13 cellular contexts compared by ENCODE assay signal in the genomic region with DNA sequence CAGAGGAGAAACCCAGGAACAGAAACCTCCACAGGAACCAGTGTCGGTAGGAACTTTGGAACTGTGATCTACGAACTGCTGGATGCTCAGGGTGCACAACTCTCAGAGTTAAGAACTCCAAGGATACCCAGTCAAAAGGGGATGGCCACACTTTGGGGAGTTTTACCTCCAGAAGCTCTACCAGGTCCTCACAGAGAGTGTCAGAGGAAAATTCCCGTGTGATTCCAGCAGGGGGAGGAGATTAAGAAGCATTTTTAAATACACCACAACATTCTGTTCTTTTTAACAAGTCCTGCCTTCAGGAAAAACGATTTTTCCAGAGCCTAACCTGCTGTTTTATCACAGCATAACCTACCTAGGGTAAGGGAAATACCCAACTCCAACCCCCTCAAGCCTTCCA.
DNase-seq lines count a peak whose midpoint lies in the region; ATAC-seq, FAIRE-seq and TF ChIP-seq lines count a peak whose summit lies in the region.
"Had no signal": no experiment of that assay in that cellular context is flagged by ENCODE, and none has a peak within 500 bp of the region (broad histone marks: within the 10 kb centered on the region; RNA-seq: fewer than 3 reads in every experiment).

No MANE protein-coding gene starts in this region.

- H3K27ac ChIP-seq in astrocyte (ENCODE audit: low read depth, low read length): no peak overlapping the region
- no peak overlapping the region for H3K27ac ChIP-seq in CD4-positive, alpha-beta memory T cell (ENCODE audit: low read depth, low read length)

- H4K20me1 ChIP-seq in astrocyte (ENCODE audit: insufficient read depth, low read length): no peaks in the 10 kb centered on the region

- FAIRE-seq in astrocyte (lab: Jason Lieb, UNC): no peak
- FAIRE-seq: colon had no signal

- no peak overlapping the region for H3K4me3 Mint-ChIP-seq in astrocyte (ENCODE audit: unreplicated experiment)
- no peak overlapping the region for H3K4me3 Mint-ChIP-seq in CD4-positive, alpha-beta memory T cell
- H3K4me3 Mint-ChIP-seq: naive thymus-derived CD8-positive, alpha-beta T cell had no signal

- POLR2A ChIA-PET in HEK293T (lab: Yijun Ruan, JAX): no interaction called here
- POLR2A ChIA-PET in CD4-positive, alpha-beta memory T cell (lab: Charles Lee; ENCODE audit: partially characterized antibody): no interaction called here

- H3K27me3 Mint-ChIP-seq in astrocyte (ENCODE audit: low read depth, unreplicated experiment): no peaks in the 10 kb centered on the region
- H3K27me3 Mint-ChIP-seq in CD4-positive, alpha-beta memory T cell: no peaks in the 10 kb centered on the region

- no peaks in the 10 kb centered on the region for H3K79me2 ChIP-seq in astrocyte (ENCODE audit: insufficient read depth, low read length)

- no peaks in the 10 kb centered on the region for H3K4me1 Mint-ChIP-seq in astrocyte (ENCODE audit: low read depth, unreplicated experiment)
- no peaks in the 10 kb centered on the region for H3K4me1 Mint-ChIP-seq in CD4-positive, alpha-beta memory T cell
- H3K4me1 Mint-ChIP-seq: naive thymus-derived CD8-positive, alpha-beta T cell had no signal

- H3K4me3 ChIP-seq in astrocyte (ENCODE audit: insufficient read depth, low read depth, low read length): no peak overlapping the region
- H3K4me3 ChIP-seq in CD4-positive, alpha-beta memory T cell (ENCODE audit: low read length in 2 of 2): no peak overlapping the region
- H3K4me3 ChIP-seq: MG63 had no signal

- no peak for ATAC-seq in HG02840 (IDR thresholded peaks at IDR 0.05; ENCODE audit: low FRiP score, unreplicated experiment)
- ATAC-seq: naive thymus-derived CD8-positive, alpha-beta T cell had no signal

- no peak overlapping the region for H3K9ac ChIP-seq in astrocyte (ENCODE audit: low read length)

- CTCF ChIA-PET in HEK293T (lab: Yijun Ruan, JAX): interaction anchor here (1.0 to 1.3 kb wide), 3 partner anchors 10 to 361 kb away, joined by 3 to 4 read pairs (median 4); no protein-coding TSS in a partner anchor
- CTCF ChIA-PET in CD4-positive, alpha-beta memory T cell (lab: Charles Lee; ENCODE audit: partially characterized antibody): no interaction called here

- TF ChIP-seq CTCF in astrocyte (IDR thresholded peaks at IDR 0.05; ENCODE audit: insufficient read depth, low read depth, low read length): peak; percentile 24

- H3K4me2 ChIP-seq in astrocyte (ENCODE audit: low read length): no peak overlapping the region

- intact Hi-C loops in CD4-positive, alpha-beta memory T cell (cut with micrococcal nuclease): no loop called here

- H3K9me3 ChIP-seq in astrocyte (ENCODE audit: insufficient read depth, low read depth, low read length): no peaks in the 10 kb centered on the region
- no peaks in the 10 kb centered on the region for H3K9me3 ChIP-seq in CD4-positive, alpha-beta memory T cell (ENCODE audit: control insufficient read depth in 1 of 2, low read length in 2 of 2)
- H3K9me3 ChIP-seq: MG63 had no signal

- H2AFZ ChIP-seq in astrocyte (ENCODE audit: low read depth, low read length): no peak overlapping the region

- H3K9me3 Mint-ChIP-seq in astrocyte (ENCODE audit: unreplicated experiment): peaks cover 4% of the 10 kb centered on the region
- peaks cover 0 to 17% (median 7%) of the 10 kb centered on the region in 8 donors for H3K9me3 Mint-ChIP-seq in CD4-positive, alpha-beta memory T cell

- no peaks in the 10 kb centered on the region for H3K36me3 ChIP-seq in astrocyte (ENCODE audit: insufficient read depth, low read length)
- no peaks in the 10 kb centered on the region for H3K36me3 ChIP-seq in CD4-positive, alpha-beta memory T cell (ENCODE audit: insufficient read depth, low read length)
- H3K36me3 ChIP-seq: MG63 had no signal

- H3K27ac Mint-ChIP-seq in astrocyte (ENCODE audit: unreplicated experiment): no peak overlapping the region
- H3K27ac Mint-ChIP-seq in CD4-positive, alpha-beta memory T cell: no peak overlapping the region
- H3K27ac Mint-ChIP-seq: naive thymus-derived CD8-positive, alpha-beta T cell had no signal

- peaks cover 3% of the 10 kb centered on the region for H3K36me3 Mint-ChIP-seq in astrocyte (ENCODE audit: low read depth, unreplicated experiment)
- H3K36me3 Mint-ChIP-seq in CD4-positive, alpha-beta memory T cell: no peaks in the 10 kb centered on the region
- H3K36me3 Mint-ChIP-seq: naive thymus-derived CD8-positive, alpha-beta T cell had no signal

- DNase-seq in AG08396 (ENCODE audit: low spot score): peak; percentile 2
- peak; percentile 20 for DNase-seq in HEK293T (ENCODE audit: extremely low spot score)
- no peak for DNase-seq in astrocyte (ENCODE audit: low read depth)
- peak; percentile 4 for DNase-seq in kidney glomerular epithelial cell (lab: John Stamatoyannopoulos, UW)
- no peak for DNase-seq in NCI-H1092 treated with DMSO at 0.1 percent for 48 hours (lab: John Stamatoyannopoulos, UW)
- no peak for DNase-seq in CD4-positive, alpha-beta memory T cell
- no peak for DNase-seq in NCI-H1930 (lab: John Stamatoyannopoulos, UW)
- DNase-seq: DMS153; MG63; naive thymus-derived CD8-positive, alpha-beta T cell; NK-92 treated with Interleukin-12 subunit alpha and Interleukin-12 subunit beta, amount 100 ng/mL, for 24 hours had no signal

- H3K27me3 ChIP-seq in astrocyte (ENCODE audit: insufficient read depth, low read length): no peaks in the 10 kb centered on the region
- H3K27me3 ChIP-seq in CD4-positive, alpha-beta memory T cell (ENCODE audit: insufficient read depth, low read length): no peaks in the 10 kb centered on the region
- H3K27me3 ChIP-seq: MG63 had no signal

- H3K4me1 ChIP-seq in astrocyte (ENCODE audit: insufficient read depth, low read length): no peaks in the 10 kb centered on the region
- no peaks in the 10 kb centered on the region for H3K4me1 ChIP-seq in CD4-positive, alpha-beta memory T cell (ENCODE audit: insufficient read depth, low read length)

TF ChIP-seq in HEK293T, 16 proteins besides CTCF, POLR2A, EP300 and RAD21:
- TF ChIP-seq FOXA1 (IDR thresholded peaks at IDR 0.05): no peak
- TF ChIP-seq ARNT (IDR thresholded peaks at IDR 0.05): no peak
- TF ChIP-seq SUZ12 (IDR thresholded peaks at IDR 0.05): no peak
- TF ChIP-seq FOXM1 (IDR thresholded peaks at IDR 0.05; ENCODE audit: borderline replicate concordance): no peak
- no peak for TF ChIP-seq SP1 (IDR thresholded peaks at IDR 0.05)
- TF ChIP-seq FOXK2 (IDR thresholded peaks at IDR 0.05): no peak
- TF ChIP-seq NFRKB (IDR thresholded peaks at IDR 0.05): no peak
- no peak for TF ChIP-seq TARDBP (IDR thresholded peaks at IDR 0.05)
- TF ChIP-seq ZNF384 (IDR thresholded peaks at IDR 0.05): no peak
- TF ChIP-seq CTBP1 (IDR thresholded peaks at IDR 0.05; ENCODE audit: borderline replicate concordance): no peak
- no peak for TF ChIP-seq ELF4 (IDR thresholded peaks at IDR 0.05)
- no peak for TF ChIP-seq L3MBTL2 (conservative IDR thresholded peaks at IDR 0.05)

Comparison
In these comparisons a context has a peak if more than half of its experiments do, and no peak if none do; other contexts are left out.
1. DNase-seq: peak in AG08396 (single experiment), HEK293T (single experiment) and kidney glomerular epithelial cell (single experiment); none in astrocyte (single experiment), NCI-H1092 treated with DMSO at 0.1 percent for 48 hours (single experiment), CD4-positive, alpha-beta memory T cell (0 of 5) and NCI-H1930 (0 of 2).